8 cellular contexts compared by ENCODE assay signal in the genomic region with DNA sequence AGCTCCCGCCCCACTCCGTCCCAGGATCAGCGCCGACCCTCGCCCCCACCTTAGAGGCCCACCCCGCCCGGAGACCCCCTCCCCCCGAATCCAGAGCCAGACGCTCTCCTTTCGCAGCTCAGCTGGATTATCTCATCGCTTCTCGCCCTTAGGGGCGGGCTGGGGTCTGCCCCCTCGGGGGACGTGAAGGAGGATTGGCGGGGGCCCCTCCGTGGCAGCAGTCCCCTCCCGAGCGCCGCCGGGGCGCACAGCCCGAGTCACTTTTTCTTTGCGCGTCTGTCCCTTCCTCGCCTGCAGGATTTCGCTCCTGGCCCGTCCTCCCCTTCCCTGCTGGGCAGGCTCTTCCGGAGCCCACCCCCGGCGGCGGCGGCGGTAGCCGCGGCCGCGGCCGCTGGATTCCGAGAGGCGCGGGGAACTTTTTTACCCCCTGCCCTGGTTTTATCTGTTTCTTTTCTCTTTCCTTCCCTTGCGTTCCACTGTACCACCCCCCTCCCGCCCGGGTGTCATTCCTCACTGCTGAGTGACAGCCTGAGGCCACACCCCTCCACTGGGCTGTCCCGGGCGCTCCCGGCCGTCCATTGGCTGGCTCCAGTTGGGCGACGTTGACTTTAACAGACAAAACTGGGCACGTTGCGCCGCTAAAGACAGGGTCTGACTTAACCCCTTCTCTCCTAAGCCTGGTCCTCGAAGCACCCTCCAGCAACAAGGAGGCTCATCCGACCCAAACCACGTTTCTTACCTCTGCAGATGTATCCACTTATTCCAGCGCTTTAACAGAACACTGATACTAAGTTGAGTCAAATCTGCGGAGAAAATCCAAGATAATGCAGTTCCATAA. TPM values are rescaled to one million over a fixed set of nuclear protein-coding genes. Genes with fewer than 3 reads are reported as not detected.
DNase-seq lines count a peak whose midpoint lies in the region; ATAC-seq and TF ChIP-seq lines count a peak whose summit lies in the region.

No MANE protein-coding gene starts in this region.

- peaks cover 0 to 2% of the 10 kb centered on the region in 2 donors for H3K9me3 Mint-ChIP-seq in activated T-cell treated with anti-CD3 and anti-CD28 coated beads, Interleukin-2, amount 50 U/mL, for 72 hours
- H3K9me3 Mint-ChIP-seq in neural crest cell, result no peaks in the 10 kb centered on the region

- peaks cover 86% of the 10 kb centered on the region for H4K20me1 ChIP-seq in BLaER1

- H3K36me3 Mint-ChIP-seq in activated T-cell treated with anti-CD3 and anti-CD28 coated beads, Interleukin-2, amount 50 U/mL, for 72 hours (ENCODE audit: insufficient read depth in 2 of 2), result peaks cover 5 to 10% of the 10 kb centered on the region in 2 donors
- H3K36me3 Mint-ChIP-seq in neural crest cell (ENCODE audit: low read depth), result no peaks in the 10 kb centered on the region

- H3K9ac ChIP-seq in BLaER1, result no peak overlapping the region

- ATAC-seq in GM19023 (IDR thresholded peaks at IDR 0.05; ENCODE audit: unreplicated experiment), result peak; percentile 49
- ATAC-seq in HG03196 (IDR thresholded peaks at IDR 0.05; ENCODE audit: unreplicated experiment), result peak; percentile 34
- ATAC-seq in activated T-cell treated with anti-CD3 and anti-CD28 coated beads, Interleukin-2, amount 50 U/mL, for 72 hours (replicated peaks in 1 of 2), result peak; percentile 61 to 67
- peak; percentile 81 for ATAC-seq in gastroesophageal sphincter

- peaks cover 100% of the 10 kb centered on the region for H3K27me3 ChIP-seq in BLaER1
- H3K27me3 ChIP-seq in gastroesophageal sphincter, result peaks cover 100% of the 10 kb centered on the region

- TF ChIP-seq CTCF in gastroesophageal sphincter (IDR thresholded peaks at IDR 0.05), result no peak
- TF ChIP-seq CTCF in neural crest cell (conservative IDR thresholded peaks at IDR 0.05), result no peak

- no peak for TF ChIP-seq EP300 in gastroesophageal sphincter (IDR thresholded peaks at IDR 0.05)

- DNase-seq in NCI-H345 treated with DMSO at 0.1 percent for 48 hours (lab: John Stamatoyannopoulos, UW; ENCODE audit: unreplicated experiment) (peak; percentile 76), neural crest cell (ENCODE audit: low read depth, low spot score) (peak; percentile 83), cerebellar nuclear complex (lab: John Stamatoyannopoulos, UW) (no peak)
- peak; percentile 66 to 71 for DNase-seq in activated T-cell treated with anti-CD3 and anti-CD28 coated beads, Interleukin-2, amount 50 U/mL, for 72 hours

- H3K36me3 ChIP-seq in BLaER1 (no peaks in the 10 kb centered on the region), gastroesophageal sphincter (no peaks in the 10 kb centered on the region)

- peaks cover 69% of the 10 kb centered on the region for H3K27me3 Mint-ChIP-seq in activated T-cell treated with anti-CD3 and anti-CD28 coated beads, Interleukin-2, amount 50 U/mL, for 72 hours (ENCODE audit: low read depth)
- H3K27me3 Mint-ChIP-seq in neural crest cell (ENCODE audit: low read depth), result peaks cover 86% of the 10 kb centered on the region

- H3K4me1 Mint-ChIP-seq in activated T-cell treated with anti-CD3 and anti-CD28 coated beads, Interleukin-2, amount 50 U/mL, for 72 hours (ENCODE audit: low read depth), result peaks cover 62% of the 10 kb centered on the region
- peaks cover 34% of the 10 kb centered on the region for H3K4me1 Mint-ChIP-seq in neural crest cell

- WGBS in gastroesophageal sphincter (ENCODE audit: low coverage in 1 of 2), 2 donors, result 0 to 1% methylated on average over 14 to 42 of the region's 59 CpGs

- peak overlapping the region; percentile 87 for H3K4me2 ChIP-seq in BLaER1

- H3K4me3 ChIP-seq in BLaER1 (peak overlapping the region; percentile 65), gastroesophageal sphincter (peak overlapping the region; percentile 35 to 58)

- no peak overlapping the region for H3K27ac Mint-ChIP-seq in activated T-cell treated with anti-CD3 and anti-CD28 coated beads, Interleukin-2, amount 50 U/mL, for 72 hours
- H3K27ac Mint-ChIP-seq in neural crest cell (ENCODE audit: unreplicated experiment), result peak overlapping the region; percentile 64

- H3K27ac ChIP-seq in BLaER1 (no peak overlapping the region), gastroesophageal sphincter (peak overlapping the region in 3 of 4 donors; percentile 47 to 74 (median 50))

- TF ChIP-seq POLR2A in gastroesophageal sphincter (IDR thresholded peaks at IDR 0.05), result peak in 1 of 2 donors; percentile 8

- H3K4me1 ChIP-seq in BLaER1 (peaks cover 35% of the 10 kb centered on the region), gastroesophageal sphincter (peaks cover 0 to 79% (median 35%) of the 10 kb centered on the region in 3 donors)

- H3K9me3 ChIP-seq in BLaER1, result peaks cover 31% of the 10 kb centered on the region
- peaks cover 0 to 10% (median 0%) of the 10 kb centered on the region in 3 donors for H3K9me3 ChIP-seq in gastroesophageal sphincter

- peak overlapping the region; percentile 75 to 92 for H3K4me3 Mint-ChIP-seq in activated T-cell treated with anti-CD3 and anti-CD28 coated beads, Interleukin-2, amount 50 U/mL, for 72 hours
- peak overlapping the region; percentile 97 for H3K4me3 Mint-ChIP-seq in neural crest cell

RNA-seq across cellular contexts. Expression of a gene that starts 0.5 kb away (rescaled TPM):
- total RNA-seq in activated T-cell treated with anti-CD3 and anti-CD28 coated beads, Interleukin-2, amount 50 U/mL, for 72 hours, result not detected
- total RNA-seq in gastroesophageal sphincter, result 1 to 10 TPM in 3 of 4 donors, under 1 TPM in 1; 0.62 to 5.5 (median 3.0) TPM
- 3.3 and 4.0 TPM in 2 replicates for total RNA-seq in neural crest cell

Comparison
In these comparisons a context has a peak if more than half of its experiments do, and no peak if none do; other contexts are left out.
1. DNase-seq: peak in NCI-H345 treated with DMSO at 0.1 percent for 48 hours (single experiment), activated T-cell treated with anti-CD3 and anti-CD28 coated beads, Interleukin-2, amount 50 U/mL, for 72 hours (2 of 2) and neural crest cell (single experiment); none in cerebellar nuclear complex (0 of 2).
2. Peak in every context shown above with its lines, with median percentiles within 50 percentile points of each other: ATAC-seq.